ENCODE assay signal across 14 cellular contexts in the genomic region with DNA sequence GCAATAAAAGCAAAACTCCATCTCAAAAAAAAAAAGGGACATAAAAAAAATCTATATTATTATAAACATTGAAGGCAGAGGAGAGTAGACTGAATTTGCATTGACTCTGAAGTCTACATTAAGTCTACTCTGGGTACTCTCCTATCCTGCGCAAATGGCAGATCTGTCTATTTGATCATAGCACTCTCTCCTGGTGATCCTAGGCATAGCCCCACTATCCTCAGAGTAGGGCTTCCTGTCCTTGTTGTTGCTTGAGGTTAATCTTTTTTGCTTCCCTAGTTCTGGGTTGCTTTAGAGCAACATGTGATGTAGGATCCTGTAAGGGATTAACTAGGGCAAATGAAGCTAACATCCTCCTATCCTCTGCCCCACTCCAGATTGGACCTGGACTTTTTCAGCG. TPM values are rescaled to one million over a fixed set of nuclear protein-coding genes. Genes with fewer than 3 reads are reported as not detected.
DNase-seq lines count a peak whose midpoint lies in the region; ATAC-seq and TF ChIP-seq lines count a peak whose summit lies in the region.
"Had no signal": no experiment of that assay in that cellular context is flagged by ENCODE, and none has a peak within 500 bp of the region (broad histone marks: within the 10 kb centered on the region; RNA-seq: fewer than 3 reads in every experiment).

No MANE protein-coding gene starts in this region.

- H3K27me3 ChIP-seq in ovary, result no peaks in the 10 kb centered on the region
- H3K27me3 ChIP-seq: testis had no signal

- no peaks in the 10 kb centered on the region for H3K36me3 ChIP-seq in ovary

- H3K9me3 Mint-ChIP-seq in natural killer cell (no peaks in the 10 kb centered on the region), glutamatergic neuron (ENCODE audit: unreplicated experiment) (peaks cover 2% of the 10 kb centered on the region), type B pancreatic cell (no peaks in the 10 kb centered on the region)
- H3K9me3 Mint-ChIP-seq in natural killer cell treated with Interleukin-12 subunit alpha and Interleukin-12 subunit beta and Interleukin-15 and Interleukin-18, amount 100 ng/mL, for 72 hours, result no peaks in the 10 kb centered on the region
- H3K9me3 Mint-ChIP-seq: brain; CD4-positive, CD25-positive, alpha-beta regulatory T cell; naive B cell had no signal

- DNase-seq in natural killer cell (no peak), OCI-M1 (lab: John Stamatoyannopoulos, UW) (peak; percentile 25), glutamatergic neuron (no peak), type B pancreatic cell (ENCODE audit: extremely low spot score, unreplicated experiment) (no peak), HT-29 (ENCODE audit: low spot score) (no peak), ovary (no peak), NCI-H524 treated with DMSO at 0.1 percent for 48 hours (lab: John Stamatoyannopoulos, UW) (no peak)
- no peak for DNase-seq in natural killer cell treated with Interleukin-12 subunit alpha and Interleukin-12 subunit beta and Interleukin-15 and Interleukin-18, amount 100 ng/mL, for 72 hours (ENCODE audit: low spot score)
- DNase-seq: GOT3; naive B cell; stimulated activated CD4-positive, alpha-beta T cell treated with anti-CD3 and anti-CD28 coated beads, Interleukin-2, amount 100 ng/mL, for 48 hours; testis had no signal

- H3K27ac Mint-ChIP-seq in natural killer cell (peak overlapping the region; percentile 73 to 76), glutamatergic neuron (ENCODE audit: unreplicated experiment) (peak overlapping the region; percentile 83), type B pancreatic cell (no peak overlapping the region)
- H3K27ac Mint-ChIP-seq in natural killer cell treated with Interleukin-12 subunit alpha and Interleukin-12 subunit beta and Interleukin-15 and Interleukin-18, amount 100 ng/mL, for 72 hours, result no peak overlapping the region
- H3K27ac Mint-ChIP-seq: naive B cell had no signal

- intact Hi-C loops in natural killer cell (cut with micrococcal nuclease), result no loop called here
- intact Hi-C loops in ovary (cut with DNase I), result no loop called here

- no peak overlapping the region for H3K27ac ChIP-seq in ovary
- H3K27ac ChIP-seq: testis had no signal

- no peaks in the 10 kb centered on the region for H3K9me3 ChIP-seq in ovary
- H3K9me3 ChIP-seq: testis had no signal

- no peak overlapping the region for H3K4me3 ChIP-seq in ovary
- H3K4me3 ChIP-seq: testis had no signal

- H3K36me3 Mint-ChIP-seq in natural killer cell (no peaks in the 10 kb centered on the region), glutamatergic neuron (ENCODE audit: unreplicated experiment) (no peaks in the 10 kb centered on the region), type B pancreatic cell (peaks cover 20% of the 10 kb centered on the region)
- peaks cover 4% of the 10 kb centered on the region for H3K36me3 Mint-ChIP-seq in natural killer cell treated with Interleukin-12 subunit alpha and Interleukin-12 subunit beta and Interleukin-15 and Interleukin-18, amount 100 ng/mL, for 72 hours

- H3K4me3 Mint-ChIP-seq in natural killer cell, result no peak overlapping the region
- H3K4me3 Mint-ChIP-seq in natural killer cell treated with Interleukin-12 subunit alpha and Interleukin-12 subunit beta and Interleukin-15 and Interleukin-18, amount 100 ng/mL, for 72 hours, result no peak overlapping the region
- no peak overlapping the region for H3K4me3 Mint-ChIP-seq in glutamatergic neuron (ENCODE audit: unreplicated experiment)
- no peak overlapping the region for H3K4me3 Mint-ChIP-seq in type B pancreatic cell
- H3K4me3 Mint-ChIP-seq: brain, naive B cell had no signal

- no peak for TF ChIP-seq CTCF in natural killer cell (IDR thresholded peaks at IDR 0.05)
- TF ChIP-seq CTCF in glutamatergic neuron (IDR thresholded peaks at IDR 0.05; ENCODE audit: partially characterized antibody, unreplicated experiment), result no peak
- TF ChIP-seq CTCF in type B pancreatic cell (conservative IDR thresholded peaks at IDR 0.05), result peak; percentile 24
- no peak for TF ChIP-seq CTCF in ovary (IDR thresholded peaks at IDR 0.05)

- TF ChIP-seq EP300 in ovary (IDR thresholded peaks at IDR 0.05), result no peak

- no peak for TF ChIP-seq POLR2A in ovary (IDR thresholded peaks at IDR 0.05)

- H3K4me1 Mint-ChIP-seq in natural killer cell (peaks cover 36 to 43% of the 10 kb centered on the region in 2 donors), glutamatergic neuron (ENCODE audit: low read depth, unreplicated experiment) (peaks cover 5% of the 10 kb centered on the region), type B pancreatic cell (ENCODE audit: unreplicated experiment) (peaks cover 4% of the 10 kb centered on the region)
- peaks cover 27 to 34% of the 10 kb centered on the region in 2 donors for H3K4me1 Mint-ChIP-seq in natural killer cell treated with Interleukin-12 subunit alpha and Interleukin-12 subunit beta and Interleukin-15 and Interleukin-18, amount 100 ng/mL, for 72 hours (ENCODE audit: low read depth in 2 of 2)

- peak; percentile 60 to 75 (median 69) for ATAC-seq in natural killer cell
- ATAC-seq in natural killer cell treated with Interleukin-12 subunit alpha and Interleukin-12 subunit beta and Interleukin-15 and Interleukin-18, amount 100 ng/mL, for 72 hours, result no peak

- WGBS in ovary, 3 donors, result 87 to 94% (median 87%) methylated on average over 2 of the region's 2 CpGs

- H3K27me3 Mint-ChIP-seq in natural killer cell (ENCODE audit: low read depth in 2 of 2) (no peaks in the 10 kb centered on the region), glutamatergic neuron (ENCODE audit: unreplicated experiment) (peaks cover 2% of the 10 kb centered on the region), type B pancreatic cell (no peaks in the 10 kb centered on the region)
- no peaks in the 10 kb centered on the region for H3K27me3 Mint-ChIP-seq in natural killer cell treated with Interleukin-12 subunit alpha and Interleukin-12 subunit beta and Interleukin-15 and Interleukin-18, amount 100 ng/mL, for 72 hours
- H3K27me3 Mint-ChIP-seq: CD4-positive, CD25-positive, alpha-beta regulatory T cell; naive B cell had no signal

- H3K4me1 ChIP-seq in ovary (ENCODE audit: insufficient read depth), result peaks cover 1% of the 10 kb centered on the region
- H3K4me1 ChIP-seq: testis had no signal

RNA-seq across cellular contexts. Expression of gene GOLGA4, which starts 13.4 kb away (rescaled TPM):
- total RNA-seq in natural killer cell, result 10 to 100 TPM; 73.4 to 88.6 (median 80.0) TPM
- 10 to 100 TPM; 55.1 to 91.3 TPM for total RNA-seq in natural killer cell treated with Interleukin-12 subunit alpha and Interleukin-12 subunit beta and Interleukin-15 and Interleukin-18, amount 100 ng/mL, for 72 hours
- total RNA-seq in glutamatergic neuron (ENCODE audit: unreplicated experiment), result 34.2 TPM
- 55.8 and 77.5 TPM in 2 replicates for total RNA-seq in type B pancreatic cell (ENCODE audit: low replicate concordance)
- 21.5 and 40.4 TPM in 2 replicates for total RNA-seq in HT-29 (2014; rRNA removed; shearing (Covaris generic))
- 10 to 100 TPM; 43.8 to 62.9 (median 59.5) TPM for total RNA-seq in ovary
- polyA plus RNA-seq in ovary, result 10 to 100 TPM; 16.1 to 24.0 TPM

Comparison
In these comparisons a context has a peak if more than half of its experiments do, and no peak if none do; other contexts are left out.
1. ATAC-seq: peak in natural killer cell (3 of 3); none in natural killer cell treated with Interleukin-12 subunit alpha and Interleukin-12 subunit beta and Interleukin-15 and Interleukin-18, amount 100 ng/mL, for 72 hours (0 of 2).
2. H3K27ac Mint-ChIP-seq: peak in natural killer cell (2 of 2) and glutamatergic neuron (single experiment); none in natural killer cell treated with Interleukin-12 subunit alpha and Interleukin-12 subunit beta and Interleukin-15 and Interleukin-18, amount 100 ng/mL, for 72 hours (0 of 2) and type B pancreatic cell (single experiment).